10 cellular contexts compared by ENCODE assay signal in genomic region chr2:60872510-60872928, GRCh38. TPM values are rescaled to one million over a fixed set of nuclear protein-coding genes. Genes with fewer than 3 reads are reported as not detected.
DNase-seq lines count a peak whose midpoint lies in the region; ATAC-seq and TF ChIP-seq lines count a peak whose summit lies in the region.
"Had no signal": no experiment of that assay in that cellular context is flagged by ENCODE, and none has a peak within 500 bp of the region (broad histone marks: within the 10 kb centered on the region; RNA-seq: fewer than 3 reads in every experiment).

No MANE protein-coding gene starts in this region.

- TF ChIP-seq CTCF in GM13977 (IDR thresholded peaks at IDR 0.05; ENCODE audit: extremely low read depth, insufficient read depth, missing control alignments): no peak

- no peaks in the 10 kb centered on the region for H3K27me3 Mint-ChIP-seq in activated CD8-positive, alpha-beta T cell treated with anti-CD3 and anti-CD28 coated beads, Interleukin-2, amount 10 ng/mL, durations not matched to agents 7 days and 5 days (ENCODE audit: low read depth)

- POLR2A ChIA-PET in activated CD8-positive, alpha-beta T cell treated with anti-CD3 and anti-CD28 coated beads, Interleukin-2, amount 10 ng/mL, durations not matched to agents 7 days and 5 days (lab: Charles Lee): no interaction called here

- H3K9me3 Mint-ChIP-seq in activated CD8-positive, alpha-beta T cell treated with anti-CD3 and anti-CD28 coated beads, Interleukin-2, amount 10 ng/mL, durations not matched to agents 7 days and 5 days (ENCODE audit: insufficient read depth): peaks cover 7% of the 10 kb centered on the region

- no peak overlapping the region for H3K4me3 Mint-ChIP-seq in activated CD8-positive, alpha-beta T cell treated with anti-CD3 and anti-CD28 coated beads, Interleukin-2, amount 10 ng/mL, durations not matched to agents 7 days and 5 days

- CTCF ChIA-PET in activated CD8-positive, alpha-beta T cell treated with anti-CD3 and anti-CD28 coated beads, Interleukin-2, amount 10 ng/mL, durations not matched to agents 7 days and 5 days (lab: Charles Lee): interaction anchor here (0.6 kb wide), 1 partner anchor 1083 kb away, joined by 3 read pairs; no protein-coding TSS in a partner anchor

- in situ Hi-C loops in GM13977 (cut with MboI; ENCODE audit: low pct_unique_long_range_greater_than_20kb, low sequenced_read_pairs, unreplicated experiment): no loop called here

- DNase-seq in GM13977 (ENCODE audit: low spot score) (peak; percentile 31), hypothalamus (lab: John Stamatoyannopoulos, UW) (no peak), T-helper 9 cell (no peak)
- peak; percentile 9 for DNase-seq in activated CD8-positive, alpha-beta T cell treated with anti-CD3 and anti-CD28 coated beads, Interleukin-2, amount 10 ng/mL, durations not matched to agents 7 days and 5 days
- DNase-seq: activated CD4-positive, alpha-beta T cell treated with anti-CD3 and anti-CD28 coated beads, Interleukin-2, amount 50 U/mL, for 4 hours; stimulated activated naive CD4-positive, alpha-beta T cell had no signal

- ATAC-seq in GM19463 (IDR thresholded peaks at IDR 0.05; ENCODE audit: unreplicated experiment): peak; percentile 51
- ATAC-seq in HG03066 (IDR thresholded peaks at IDR 0.05; ENCODE audit: low read depth, unreplicated experiment): peak; percentile 28
- no peak for ATAC-seq in activated CD8-positive, alpha-beta T cell treated with anti-CD3 and anti-CD28 coated beads, Interleukin-2, amount 10 ng/mL, durations not matched to agents 7 days and 5 days
- no peak for ATAC-seq in GM18873 (IDR thresholded peaks at IDR 0.05; ENCODE audit: low FRiP score, unreplicated experiment)
- no peak for ATAC-seq in GM19455 (IDR thresholded peaks at IDR 0.05; ENCODE audit: unreplicated experiment)

- no peak overlapping the region for H3K27ac Mint-ChIP-seq in activated CD8-positive, alpha-beta T cell treated with anti-CD3 and anti-CD28 coated beads, Interleukin-2, amount 10 ng/mL, durations not matched to agents 7 days and 5 days

- peaks cover 16% of the 10 kb centered on the region for H3K4me1 Mint-ChIP-seq in activated CD8-positive, alpha-beta T cell treated with anti-CD3 and anti-CD28 coated beads, Interleukin-2, amount 10 ng/mL, durations not matched to agents 7 days and 5 days (ENCODE audit: low read depth)

- H3K36me3 Mint-ChIP-seq in activated CD8-positive, alpha-beta T cell treated with anti-CD3 and anti-CD28 coated beads, Interleukin-2, amount 10 ng/mL, durations not matched to agents 7 days and 5 days (ENCODE audit: low read depth): peaks cover 15% of the 10 kb centered on the region

RNA-seq across cellular contexts. Expression of gene REL, which starts 8.9 kb away (rescaled TPM):
- 10 to 100 TPM; 20.1 to 21.6 TPM for total RNA-seq in activated CD8-positive, alpha-beta T cell treated with anti-CD3 and anti-CD28 coated beads, Interleukin-2, amount 10 ng/mL, durations not matched to agents 7 days and 5 days

Comparison
In these comparisons a context has a peak if more than half of its experiments do, and no peak if none do; other contexts are left out.
1. DNase-seq: peak in GM13977 (single experiment) and activated CD8-positive, alpha-beta T cell treated with anti-CD3 and anti-CD28 coated beads, Interleukin-2, amount 10 ng/mL, durations not matched to agents 7 days and 5 days (single experiment); none in hypothalamus (0 of 51) and T-helper 9 cell (single experiment).
2. ATAC-seq: peak in GM19463 (single experiment) and HG03066 (single experiment); none in activated CD8-positive, alpha-beta T cell treated with anti-CD3 and anti-CD28 coated beads, Interleukin-2, amount 10 ng/mL, durations not matched to agents 7 days and 5 days (single experiment), GM18873 (single experiment) and GM19455 (single experiment).